In the genomic region with DNA sequence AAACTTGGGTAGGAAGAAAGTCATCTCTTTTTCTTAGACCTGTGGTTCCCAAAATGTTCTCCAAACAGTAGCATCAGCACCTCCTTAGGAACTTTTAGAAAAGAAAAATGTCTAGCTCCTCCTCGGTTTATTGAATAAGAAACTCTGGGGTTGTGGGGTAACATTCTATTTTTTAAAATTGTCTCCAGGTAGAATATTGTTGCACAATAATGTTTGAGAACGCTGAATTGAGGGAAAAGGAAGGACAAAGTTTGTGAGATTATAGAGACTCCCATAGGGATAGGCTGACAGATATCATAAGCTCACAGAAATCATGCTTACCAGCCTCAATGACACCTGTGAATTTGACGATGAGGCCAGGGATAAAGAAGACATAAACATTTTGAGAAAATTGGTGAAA, we compare ENCODE assay signal across 27 cellular contexts.
"Had no signal": no experiment of that assay in that cellular context is flagged by ENCODE, and none has a peak within 500 bp of the region (broad histone marks: within the 10 kb centered on the region; RNA-seq: fewer than 3 reads in every experiment).

No MANE protein-coding gene starts in this region.

- H3K36me3 ChIP-seq: colonic mucosa, esophagus muscularis mucosa, esophagus squamous epithelium, gastrocnemius medialis, gastroesophageal sphincter, heart left ventricle, heart right ventricle had no signal

- ATAC-seq: effector memory CD8-positive, alpha-beta T cell; esophagus mucosa; foreskin keratinocyte; gastrocnemius medialis; gastroesophageal sphincter; heart left ventricle; heart right ventricle had no signal

- H3K27ac ChIP-seq: colonic mucosa, coronary artery, dorsolateral prefrontal cortex, epithelial cell of prostate, esophagus muscularis mucosa, esophagus squamous epithelium, foreskin keratinocyte, gastrocnemius medialis, gastroesophageal sphincter, heart left ventricle, heart right ventricle had no signal

- H3K27me3 ChIP-seq: colonic mucosa, esophagus muscularis mucosa, esophagus squamous epithelium, foreskin keratinocyte, gastrocnemius medialis, gastroesophageal sphincter, heart left ventricle, heart right ventricle had no signal

- H3K4me1 ChIP-seq: colonic mucosa, esophagus muscularis mucosa, esophagus squamous epithelium, foreskin keratinocyte, gastrocnemius medialis, gastroesophageal sphincter, heart left ventricle, heart right ventricle had no signal

- FAIRE-seq: colon, endometrium, endothelial cell of umbilical vein, frontal cortex had no signal

- H3K9me3 ChIP-seq: colonic mucosa, esophagus muscularis mucosa, esophagus squamous epithelium, gastrocnemius medialis, gastroesophageal sphincter, heart left ventricle had no signal

- H3K4me3 ChIP-seq: colonic mucosa, coronary artery, dorsolateral prefrontal cortex, esophagus muscularis mucosa, esophagus squamous epithelium, gastrocnemius medialis, gastroesophageal sphincter, heart left ventricle, heart right ventricle had no signal

- DNase-seq: colonic mucosa; cortex of kidney; dermis blood vessel endothelial cell; dorsolateral prefrontal cortex; effector CD4-positive, alpha-beta T cell; effector CD8-positive, alpha-beta T cell; effector memory CD4-positive, alpha-beta T cell; effector memory CD8-positive, alpha-beta T cell; endodermal cell; esophagus squamous epithelium; foreskin fibroblast; foreskin keratinocyte; foreskin melanocyte; gastrocnemius medialis; glutamatergic neuron; head of caudate nucleus; heart left ventricle; heart right ventricle had no signal
